Comparison of ENCODE assay signal across 17 cellular contexts in the genomic region with DNA sequence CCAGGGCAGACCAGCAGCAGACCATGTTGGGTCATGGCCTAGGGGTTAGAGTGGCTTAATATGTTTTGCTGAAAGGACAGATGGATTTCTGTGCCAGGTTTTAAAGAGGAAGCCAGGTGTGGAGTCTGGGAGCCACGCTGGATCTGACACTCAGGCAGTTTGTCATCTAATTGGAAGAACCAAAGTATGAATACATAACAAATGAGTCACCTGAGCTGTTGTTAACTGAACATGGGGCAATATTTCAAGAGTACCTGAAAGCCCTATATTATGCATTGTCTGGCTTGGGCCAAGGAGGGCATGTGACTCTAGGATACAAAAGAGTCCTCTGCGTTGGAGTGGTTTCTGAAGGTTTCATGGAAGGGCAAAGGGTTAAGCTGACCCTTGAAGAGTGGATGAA.
DNase-seq lines count a peak whose midpoint lies in the region; ATAC-seq and TF ChIP-seq lines count a peak whose summit lies in the region.
"Had no signal": no experiment of that assay in that cellular context is flagged by ENCODE, and none has a peak within 500 bp of the region (broad histone marks: within the 10 kb centered on the region; RNA-seq: fewer than 3 reads in every experiment).

No MANE protein-coding gene starts in this region.

- CTCF ChIA-PET in activated naive CD4-positive, alpha-beta T cell treated with anti-CD3 and anti-CD28 coated beads, Interleukin-2, amount 10 ng/mL, durations not matched to agents 7 days and 5 days (lab: Charles Lee) = no interaction called here

- H3K9me2 ChIP-seq in OCI-LY1 (ENCODE audit: low read depth, low read length) = no peaks in the 10 kb centered on the region

- no peaks in the 10 kb centered on the region for H3K36me3 Mint-ChIP-seq in activated naive CD4-positive, alpha-beta T cell treated with anti-CD3 and anti-CD28 coated beads, Interleukin-2, amount 10 ng/mL, durations not matched to agents 7 days and 5 days
- H3K36me3 Mint-ChIP-seq: activated naive CD4-positive, alpha-beta T cell treated with anti-CD3 and anti-CD28 coated beads, Interleukin-2, amount 50 U/mL, for 24 hours had no signal

- H3K9me3 ChIP-seq in OCI-LY1 (ENCODE audit: low read length) (no peaks in the 10 kb centered on the region), lower lobe of right lung (no peaks in the 10 kb centered on the region)
- H3K9me3 ChIP-seq: heart left ventricle, vagina had no signal

- H3K4me1 Mint-ChIP-seq in activated naive CD4-positive, alpha-beta T cell treated with anti-CD3 and anti-CD28 coated beads, Interleukin-2, amount 10 ng/mL, durations not matched to agents 7 days and 5 days = peaks cover 7% of the 10 kb centered on the region

- no peak overlapping the region for H2AFZ ChIP-seq in OCI-LY1 (ENCODE audit: low read length)

- H3K27ac Mint-ChIP-seq in activated naive CD4-positive, alpha-beta T cell treated with anti-CD3 and anti-CD28 coated beads, Interleukin-2, amount 10 ng/mL, durations not matched to agents 7 days and 5 days = no peak overlapping the region
- H3K27ac Mint-ChIP-seq: activated naive CD4-positive, alpha-beta T cell treated with anti-CD3 and anti-CD28 coated beads, Interleukin-2, amount 50 U/mL, for 24 hours; B cell had no signal

- peak; percentile 22 for DNase-seq in ELR (ENCODE audit: low read depth)
- DNase-seq in NCI-H2029 treated with DMSO at 0.1 percent for 48 hours (lab: John Stamatoyannopoulos, UW) = peak; percentile 100
- no peak for DNase-seq in lower lobe of right lung
- DNase-seq in activated naive CD4-positive, alpha-beta T cell treated with anti-CD3 and anti-CD28 coated beads, Interleukin-2, amount 10 ng/mL, durations not matched to agents 7 days and 5 days = no peak
- no peak for DNase-seq in UCSD-AML1 (lab: John Stamatoyannopoulos, UW; ENCODE audit: unreplicated experiment)
- no peak for DNase-seq in activated naive CD4-positive, alpha-beta T cell treated with Interleukin-2 at 50 U/mL for 16 hours
- DNase-seq: activated CD8-positive, alpha-beta memory T cell treated with anti-CD3 and anti-CD28 coated beads for 24 hours; GDM1; heart left ventricle; kidney glomerular epithelial cell; NCI-H526 treated with DMSO at 0.1 percent for 48 hours had no signal

- no peak overlapping the region for H3K4me3 ChIP-seq in OCI-LY1 (ENCODE audit: low read depth, low read length, poor library complexity, severe bottlenecking)
- H3K4me3 ChIP-seq in lower lobe of right lung = no peak overlapping the region
- H3K4me3 ChIP-seq: heart left ventricle, K562, vagina had no signal

- intact Hi-C loops in lower lobe of right lung (cut with DNase I) = no loop called here

- no peaks in the 10 kb centered on the region for H4K20me1 ChIP-seq in OCI-LY1 (ENCODE audit: insufficient read depth, low read length)

- peak overlapping the region; percentile 38; the same call in 1 of the 2 replicates for H3K4me2 ChIP-seq in OCI-LY1 (ENCODE audit: low read length)

- H3K36me3 ChIP-seq in OCI-LY1 (ENCODE audit: insufficient read depth, low read length) (no peaks in the 10 kb centered on the region), lower lobe of right lung (no peaks in the 10 kb centered on the region)
- H3K36me3 ChIP-seq: heart left ventricle, vagina had no signal

- no peaks in the 10 kb centered on the region for H3K9me3 Mint-ChIP-seq in activated naive CD4-positive, alpha-beta T cell treated with anti-CD3 and anti-CD28 coated beads, Interleukin-2, amount 10 ng/mL, durations not matched to agents 7 days and 5 days
- H3K9me3 Mint-ChIP-seq: activated naive CD4-positive, alpha-beta T cell treated with anti-CD3 and anti-CD28 coated beads, Interleukin-2, amount 50 U/mL, for 24 hours had no signal

- H3K4me1 ChIP-seq in OCI-LY1 (ENCODE audit: insufficient read depth, low read length, severe bottlenecking) (peaks cover 99% of the 10 kb centered on the region), lower lobe of right lung (no peaks in the 10 kb centered on the region)
- H3K4me1 ChIP-seq: vagina had no signal

- peaks cover 19% of the 10 kb centered on the region for H3K27me3 Mint-ChIP-seq in activated naive CD4-positive, alpha-beta T cell treated with anti-CD3 and anti-CD28 coated beads, Interleukin-2, amount 10 ng/mL, durations not matched to agents 7 days and 5 days
- H3K27me3 Mint-ChIP-seq: activated naive CD4-positive, alpha-beta T cell treated with anti-CD3 and anti-CD28 coated beads, Interleukin-2, amount 50 U/mL, for 24 hours; B cell had no signal

- H3K79me2 ChIP-seq in OCI-LY1 (ENCODE audit: insufficient read depth, low read length) = no peaks in the 10 kb centered on the region

- TF ChIP-seq CTCF in OCI-LY1 (IDR thresholded peaks at IDR 0.05; ENCODE audit: low read length) = no peak
- no peak for TF ChIP-seq CTCF in lower lobe of right lung (IDR thresholded peaks at IDR 0.05)

- H3K27ac ChIP-seq in OCI-LY1 (ENCODE audit: low read depth, low read length, poor library complexity, severe bottlenecking) (peak overlapping the region; percentile 93), lower lobe of right lung (no peak overlapping the region)
- H3K27ac ChIP-seq: heart left ventricle, vagina had no signal

- H3K9ac ChIP-seq in OCI-LY1 (ENCODE audit: low read length) = peak overlapping the region; percentile 28; the same call in 1 of the 2 replicates

- ATAC-seq in lower lobe of right lung (peak; percentile 31 to 59), HG03159 (IDR thresholded peaks at IDR 0.05; ENCODE audit: unreplicated experiment) (no peak)
- ATAC-seq: heart left ventricle, K562 had no signal

- no peak overlapping the region for H3K4me3 Mint-ChIP-seq in activated naive CD4-positive, alpha-beta T cell treated with anti-CD3 and anti-CD28 coated beads, Interleukin-2, amount 10 ng/mL, durations not matched to agents 7 days and 5 days
- H3K4me3 Mint-ChIP-seq: activated naive CD4-positive, alpha-beta T cell treated with anti-CD3 and anti-CD28 coated beads, Interleukin-2, amount 50 U/mL, for 24 hours; B cell had no signal

- peaks cover 8% of the 10 kb centered on the region; the same call in 1 of the 2 replicates for H3F3A ChIP-seq in OCI-LY1 (ENCODE audit: insufficient read depth, low read length)

- no peaks in the 10 kb centered on the region for H3K27me3 ChIP-seq in OCI-LY1 (ENCODE audit: insufficient read depth, low read length)
- H3K27me3 ChIP-seq in lower lobe of right lung (ENCODE audit: low read depth) = no peaks in the 10 kb centered on the region
- H3K27me3 ChIP-seq: heart left ventricle, vagina had no signal

Comparison
In these comparisons a context has a peak if more than half of its experiments do, and no peak if none do; other contexts are left out.
1. DNase-seq: peak in ELR (single experiment) and NCI-H2029 treated with DMSO at 0.1 percent for 48 hours (single experiment); none in lower lobe of right lung (single experiment), activated naive CD4-positive, alpha-beta T cell treated with anti-CD3 and anti-CD28 coated beads, Interleukin-2, amount 10 ng/mL, durations not matched to agents 7 days and 5 days (single experiment), UCSD-AML1 (single experiment) and activated naive CD4-positive, alpha-beta T cell treated with Interleukin-2 at 50 U/mL for 16 hours (single experiment).